In genomic region chr11:69642549-69642912, GRCh38 we compare ENCODE assay signal across 8 cellular contexts. TPM values are rescaled to one million over a fixed set of nuclear protein-coding genes. Genes with fewer than 3 reads are reported as not detected.
DNase-seq lines count a peak whose midpoint lies in the region; ATAC-seq and TF ChIP-seq lines count a peak whose summit lies in the region.

No MANE protein-coding gene starts in this region.

- H3K27ac ChIP-seq in colonic mucosa (peak overlapping the region; percentile 73), tibial artery (peak overlapping the region; percentile 96)

- H3K27me3 ChIP-seq in colonic mucosa: peaks cover 21% of the 10 kb centered on the region
- peaks cover 35% of the 10 kb centered on the region for H3K27me3 ChIP-seq in mononuclear cell (ENCODE audit: insufficient read depth, low read length)
- H3K27me3 ChIP-seq in tibial artery: no peaks in the 10 kb centered on the region

- DNase-seq in T-helper 2 cell (peak in 3 of 5 experiments; percentile 23 to 38 (median 35)), colonic mucosa (peak; percentile 67), tibial artery (no peak), middle frontal gyrus (ENCODE audit: extremely low spot score, low spot score) (no peak), SW480 (ENCODE audit: low spot score) (no peak)

- H3K9me3 ChIP-seq in colonic mucosa (no peaks in the 10 kb centered on the region), mononuclear cell (ENCODE audit: low read depth, low read length) (no peaks in the 10 kb centered on the region), tibial artery (no peaks in the 10 kb centered on the region)

- intact Hi-C loops in colonic mucosa (cut with DNase I): loop anchor here (2.0 to 5.0 kb wide), 3 partner anchors 200 to 542 kb away; partner anchors contain the start of gene MYEOV
- intact Hi-C loops in tibial artery (cut with DNase I; ENCODE audit: low total_unique reads): loop anchor here (5.0 to 10.0 kb wide), 3 partner anchors 345 to 838 kb away; partner anchors contain the start of gene CPT1A

- H3K4me1 ChIP-seq in colonic mucosa: peaks cover 34% of the 10 kb centered on the region
- H3K4me1 ChIP-seq in mononuclear cell (ENCODE audit: insufficient read depth, low read length): peaks cover 37% of the 10 kb centered on the region
- peaks cover 12 to 66% (median 48%) of the 10 kb centered on the region in 4 donors for H3K4me1 ChIP-seq in tibial artery

- TF ChIP-seq CTCF in colonic mucosa (IDR thresholded peaks at IDR 0.05): no peak
- no peak for TF ChIP-seq CTCF in tibial artery (IDR thresholded peaks at IDR 0.05)

- peak overlapping the region; percentile 86 for H3K4me3 ChIP-seq in colonic mucosa
- H3K4me3 ChIP-seq in mononuclear cell (ENCODE audit: low read length): peak overlapping the region; percentile 53
- peak overlapping the region; percentile 72 to 91 for H3K4me3 ChIP-seq in tibial artery

- no peaks in the 10 kb centered on the region for H3K36me3 ChIP-seq in colonic mucosa
- H3K36me3 ChIP-seq in tibial artery: peaks cover 0 to 25% (median 8%) of the 10 kb centered on the region in 3 donors

- peak; percentile 12 for ATAC-seq in GM19328 (IDR thresholded peaks at IDR 0.05; ENCODE audit: unreplicated experiment)
- no peak for ATAC-seq in GM21576 (IDR thresholded peaks at IDR 0.05; ENCODE audit: unreplicated experiment)

- H3K9ac ChIP-seq in colonic mucosa (ENCODE audit: low read depth in 2 of 2, low read length in 2 of 2): peak overlapping the region; percentile 63 to 73

RNA-seq across cellular contexts. Expression of gene CCND1, which starts 1.6 kb away (rescaled TPM):
- total RNA-seq in colonic mucosa (10 to 100 TPM; 59.7 to 94.6 TPM), mononuclear cell (1.3 TPM)

RNA-seq across cellular contexts. Expression of gene LTO1, which starts 32.6 kb away (rescaled TPM):
- total RNA-seq in colonic mucosa (10 to 100 TPM; 11.3 to 20.0 TPM), mononuclear cell (18.6 TPM)

Comparison
In these comparisons a context has a peak if more than half of its experiments do, and no peak if none do; other contexts are left out.
1. DNase-seq: peak in T-helper 2 cell (3 of 5) and colonic mucosa (single experiment); none in tibial artery (0 of 2), middle frontal gyrus (single experiment) and SW480 (single experiment).
2. RNA of gene CCND1, which starts 1.6 kb away (total RNA-seq): 59.7 to 94.6 TPM in colonic mucosa; 1.3 TPM in mononuclear cell (single experiment); every median in the first group is over 10 times any median in the second.
3. Peak in every context shown above with its lines, with median percentiles within 50 percentile points of each other: H3K4me3 ChIP-seq.